ENCODE assay signal across 1 cellular context in genomic region chr14:105422695-105423487, GRCh38.
TF ChIP-seq lines count a peak whose summit lies in the region.

No MANE protein-coding gene starts in this region.

TF ChIP-seq in IMR-90, 13 proteins besides CTCF, POLR2A, EP300 and RAD21:
- no peak for TF ChIP-seq NFE2L2 (IDR thresholded peaks at IDR 0.05; ENCODE audit: low read depth, low read length)
- TF ChIP-seq MAZ (IDR thresholded peaks at IDR 0.05; ENCODE audit: borderline replicate concordance, low read depth, low read length) = no peak
- no peak for TF ChIP-seq CHD1 (IDR thresholded peaks at IDR 0.05; ENCODE audit: low read depth, low read length)
- no peak for TF ChIP-seq CEBPB (IDR thresholded peaks at IDR 0.05; ENCODE audit: low read depth, low read length)
- TF ChIP-seq BHLHE40 (IDR thresholded peaks at IDR 0.05; ENCODE audit: low read depth, low read length) = no peak
- TF ChIP-seq RFX5 (IDR thresholded peaks at IDR 0.05; ENCODE audit: low read depth, low read length) = no peak
- TF ChIP-seq USF2 (IDR thresholded peaks at IDR 0.05; ENCODE audit: low read depth, low read length) = no peak
- no peak for TF ChIP-seq FOS (IDR thresholded peaks at IDR 0.05; ENCODE audit: low read depth, low read length)
- no peak for TF ChIP-seq MXI1 (IDR thresholded peaks at IDR 0.05; ENCODE audit: borderline replicate concordance, low read depth, low read length)
- no peak for TF ChIP-seq MAFK (IDR thresholded peaks at IDR 0.05; ENCODE audit: low read depth, low read length)
